ENCODE assay signal across 1 cellular context in genomic region chr11:121406291-121406690, GRCh38.
TF ChIP-seq lines count a peak whose summit lies in the region.

No MANE protein-coding gene starts in this region.

TF ChIP-seq in H1, 55 proteins besides CTCF, POLR2A, EP300 and RAD21:
- TF ChIP-seq CHD7 (IDR thresholded peaks at IDR 0.05; ENCODE audit: insufficient replicate concordance, low read length) (peak; percentile 86), ASH2L (IDR thresholded peaks at IDR 0.05; ENCODE audit: low read length) (no peak), SIN3A (conservative IDR thresholded peaks at IDR 0.05 in 1 of 2, IDR thresholded peaks at IDR 0.05 in 1 of 2; ENCODE audit: low read depth in 1 of 2, low read length in 2 of 2) (no peak), SP1 (IDR thresholded peaks at IDR 0.05; ENCODE audit: low read depth, low read length) (peak; percentile 90), TCF12 (IDR thresholded peaks at IDR 0.05; ENCODE audit: low read depth, low read length) (0 out of 2 replicates have a peak, but pooled peaks have one; percentile 87), RXRA (IDR thresholded peaks at IDR 0.05; ENCODE audit: insufficient read depth, low read depth, low read length) (no peak), NANOG (IDR thresholded peaks at IDR 0.05; ENCODE audit: insufficient read depth, low read depth, low read length, poor library complexity, severe bottlenecking) (peak; percentile 98), CREB1 (IDR thresholded peaks at IDR 0.05) (peak; percentile 16; the same call in 1 of the 2 replicates), YY1 (IDR thresholded peaks at IDR 0.05; ENCODE audit: low read depth, low read length) (peak; percentile 79), BCL11A (IDR thresholded peaks at IDR 0.05; ENCODE audit: low read depth in 2 of 2, low read length in 2 of 2) (peak; percentile 20 to 90), POU5F1 (IDR thresholded peaks at IDR 0.05; ENCODE audit: low read depth, low read length) (peak; percentile 89), GABPA (IDR thresholded peaks at IDR 0.05; ENCODE audit: borderline replicate concordance, insufficient read depth, low read length) (no peak), TAF1 (IDR thresholded peaks at IDR 0.05; ENCODE audit: low read depth, low read length) (peak; percentile 37; the same call in 1 of the 2 replicates), PHF8 (conservative IDR thresholded peaks at IDR 0.05; ENCODE audit: low read depth, low read length) (no peak), CEBPB (IDR thresholded peaks at IDR 0.05; ENCODE audit: low read depth, low read length) (no peak), SRF (IDR thresholded peaks at IDR 0.05; ENCODE audit: low read depth, low read length) (0 out of 2 replicates have a peak, but pooled peaks have one; percentile 4), NRF1 (IDR thresholded peaks at IDR 0.05; ENCODE audit: low read depth, low read length) (no peak), CHD2 (IDR thresholded peaks at IDR 0.05; ENCODE audit: low read length) (no peak), JUND (IDR thresholded peaks at IDR 0.05; ENCODE audit: low read length) (no peak), EGR1 (IDR thresholded peaks at IDR 0.05; ENCODE audit: borderline replicate concordance, low read depth, low read length) (peak; percentile 52; the same call in 1 of the 2 replicates), USF2 (IDR thresholded peaks at IDR 0.05; ENCODE audit: low read length) (no peak), HDAC2 (IDR thresholded peaks at IDR 0.05; ENCODE audit: borderline replicate concordance in 1 of 2, low read depth in 2 of 2, low read length in 2 of 2) (peak in 1 of 2 experiments; percentile 94; a peak in 2 of 4 replicates)
- TF ChIP-seq, protein P1, sequence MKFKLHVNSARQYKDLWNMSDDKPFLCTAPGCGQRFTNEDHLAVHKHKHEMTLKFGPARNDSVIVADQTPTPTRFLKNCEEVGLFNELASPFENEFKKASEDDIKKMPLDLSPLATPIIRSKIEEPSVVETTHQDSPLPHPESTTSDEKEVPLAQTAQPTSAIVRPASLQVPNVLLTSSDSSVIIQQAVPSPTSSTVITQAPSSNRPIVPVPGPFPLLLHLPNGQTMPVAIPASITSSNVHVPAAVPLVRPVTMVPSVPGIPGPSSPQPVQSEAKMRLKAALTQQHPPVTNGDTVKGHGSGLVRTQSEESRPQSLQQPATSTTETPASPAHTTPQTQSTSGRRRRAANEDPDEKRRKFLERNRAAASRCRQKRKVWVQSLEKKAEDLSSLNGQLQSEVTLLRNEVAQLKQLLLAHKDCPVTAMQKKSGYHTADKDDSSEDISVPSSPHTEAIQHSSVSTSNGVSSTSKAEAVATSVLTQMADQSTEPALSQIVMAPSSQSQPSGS (IDR thresholded peaks at IDR 0.05; ENCODE audit: low read length), result peak; percentile 86; the same call in 1 of the 2 replicates
TF ChIP-seq in H1: peak in this region for 13.
